In the genomic region with DNA sequence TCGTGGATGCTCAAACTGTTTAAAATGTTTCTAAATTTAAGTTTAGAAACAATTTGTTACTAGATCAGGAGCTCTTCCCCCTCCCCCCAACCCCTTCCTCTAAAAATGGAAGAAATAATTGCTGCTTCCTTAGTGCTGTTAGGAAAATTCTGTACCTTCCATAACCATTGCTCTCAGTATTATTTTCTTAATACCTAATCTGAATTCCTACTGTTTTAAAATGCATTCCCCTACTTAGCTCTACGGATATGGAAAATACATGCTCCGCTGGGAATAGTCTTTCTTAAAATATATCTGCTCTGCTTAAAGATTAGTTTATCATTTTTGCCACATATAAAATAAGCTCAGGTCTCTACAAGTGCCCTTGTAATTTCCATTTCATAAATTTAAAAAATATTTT, we compare ENCODE assay signal across 14 cellular contexts.
DNase-seq lines count a peak whose midpoint lies in the region; ATAC-seq, FAIRE-seq and TF ChIP-seq lines count a peak whose summit lies in the region.
"Had no signal": no experiment of that assay in that cellular context is flagged by ENCODE, and none has a peak within 500 bp of the region (broad histone marks: within the 10 kb centered on the region; RNA-seq: fewer than 3 reads in every experiment).

No MANE protein-coding gene starts in this region.

- H3K9me3 ChIP-seq in OCI-LY3 (ENCODE audit: insufficient read depth, low read length) (no peaks in the 10 kb centered on the region), endothelial cell of umbilical vein (replicated peaks; ENCODE audit: control insufficient read depth, insufficient read depth, low read length) (no peaks in the 10 kb centered on the region), neuron (ENCODE audit: low read length) (no peaks in the 10 kb centered on the region)
- H3K9me3 ChIP-seq: uterus had no signal

- H3K4me2 ChIP-seq in OCI-LY3 (ENCODE audit: low read length) (peak overlapping the region; percentile 89; the same call in 1 of the 2 replicates), endothelial cell of umbilical vein (ENCODE audit: insufficient read depth, low read length) (peak overlapping the region; percentile 75)

- H3K4me1 Mint-ChIP-seq in CD14-positive monocyte, result peaks cover 44% of the 10 kb centered on the region

- BruUV-seq in endothelial cell of umbilical vein (replicated peaks; lab: Mats Ljungman, UMichigan), result TSS peak; percentile 88

- H4K20me1 ChIP-seq in OCI-LY3 (ENCODE audit: insufficient read depth, low read length) (no peaks in the 10 kb centered on the region), endothelial cell of umbilical vein (replicated peaks; ENCODE audit: control insufficient read depth, extremely low read depth, insufficient read depth, low read length) (no peaks in the 10 kb centered on the region)

- ATAC-seq in GM21723 (IDR thresholded peaks at IDR 0.05; ENCODE audit: unreplicated experiment), result no peak
- ATAC-seq: T-helper 17 cell had no signal

- H3K4me3 ChIP-seq in OCI-LY3 (ENCODE audit: low read length) (peak overlapping the region; percentile 71; the same call in 1 of the 2 replicates), endothelial cell of umbilical vein (replicated peaks in 1 of 3; ENCODE audit: insufficient read depth in 1 of 3, low read depth in 1 of 3, low read length in 3 of 3) (no peak overlapping the region), neuron (ENCODE audit: low read length) (peak overlapping the region; percentile 31)

- dilution Hi-C loops in endothelial cell of umbilical vein (cut with MboI; ENCODE audit: extremely low pct_ligation_motif_present, low sequenced_read_pairs), result no loop called here

- H3K9me1 ChIP-seq in endothelial cell of umbilical vein (replicated peaks; ENCODE audit: control insufficient read depth, extremely low read depth, insufficient read depth, low read length), result no peaks in the 10 kb centered on the region

- H3K27me3 Mint-ChIP-seq in CD14-positive monocyte (ENCODE audit: low read depth in 3 of 3), result peaks cover 0 to 3% (median 0%) of the 10 kb centered on the region in 3 donors

- H3K27ac ChIP-seq in OCI-LY3 (ENCODE audit: low read length), result no peak overlapping the region
- H3K27ac ChIP-seq in endothelial cell of umbilical vein (ENCODE audit: insufficient read depth, low read depth, low read length), result peak overlapping the region; percentile 90

- H3K9me3 Mint-ChIP-seq in CD14-positive monocyte, result peaks cover 0 to 2% (median 0%) of the 10 kb centered on the region in 7 donors

- POLR2A ChIA-PET in endothelial cell of umbilical vein (lab: Charles Lee), result interaction anchor here (0.9 to 3.3 kb wide), 7 partner anchors 41 to 216 kb away, joined by 4 to 37 read pairs (median 6); partner anchors contain the start of gene TGIF1

- H3K4me3 Mint-ChIP-seq in CD14-positive monocyte, result no peak overlapping the region

- TF ChIP-seq POLR2A in endothelial cell of umbilical vein (IDR thresholded peaks at IDR 0.05; ENCODE audit: low read depth, low read length), result no peak

- H3K27ac Mint-ChIP-seq in CD14-positive monocyte, result peak overlapping the region in 6 of 7 donors; percentile 30 to 87 (median 72)
- H3K27ac Mint-ChIP-seq: T-helper 17 cell had no signal

- CTCF ChIA-PET in endothelial cell of umbilical vein (lab: Charles Lee), result interaction anchor here (1.0 to 5.6 kb wide), 32 partner anchors 11 to 742 kb away, joined by 3 to 154 read pairs (median 16); partner anchors contain the start of genes MYL12A and TGIF1

- intact Hi-C loops in CD14-positive monocyte (cut with micrococcal nuclease), result loop anchor here in 1 of 2 donors (5.0 kb wide), 1 partner anchor 388 kb away; no protein-coding TSS in a partner anchor
- intact Hi-C loops in endothelial cell of umbilical vein (cut with micrococcal nuclease), result no loop called here

- H2AFZ ChIP-seq in OCI-LY3 (ENCODE audit: low read depth, low read length), result no peak overlapping the region
- no peak overlapping the region for H2AFZ ChIP-seq in endothelial cell of umbilical vein (ENCODE audit: low read depth, low read length)
- H2AFZ ChIP-seq in neuron (ENCODE audit: low read depth, low read length), result no peak overlapping the region

- FAIRE-seq in endothelial cell of umbilical vein (lab: Jason Lieb, UNC), result no peak
- FAIRE-seq in RCC 7860 (lab: Jason Lieb, UNC), result no peak
- FAIRE-seq: H54 had no signal

- TF ChIP-seq CTCF in CD14-positive monocyte (IDR thresholded peaks at IDR 0.05) (peak; percentile 1), OCI-LY3 (IDR thresholded peaks at IDR 0.05; ENCODE audit: low read depth, low read length) (no peak), endothelial cell of umbilical vein (IDR thresholded peaks at IDR 0.05; ENCODE audit: extremely low read depth in 1 of 2, insufficient read depth in 1 of 2, low read depth in 1 of 2, low read length in 2 of 2) (no peak)

- H3K36me3 Mint-ChIP-seq in CD14-positive monocyte, result no peaks in the 10 kb centered on the region

- no peaks in the 10 kb centered on the region for H3K27me3 ChIP-seq in OCI-LY3 (ENCODE audit: low read depth, low read length)
- H3K27me3 ChIP-seq in endothelial cell of umbilical vein (ENCODE audit: control insufficient read depth in 2 of 2, insufficient read depth in 2 of 2, low read length in 2 of 2), result no peaks in the 10 kb centered on the region
- no peaks in the 10 kb centered on the region for H3K27me3 ChIP-seq in neuron (ENCODE audit: insufficient read depth, low read length)
- H3K27me3 ChIP-seq: uterus had no signal

- H3K36me3 ChIP-seq in OCI-LY3 (replicated peaks; ENCODE audit: low read depth, low read length) (no peaks in the 10 kb centered on the region), endothelial cell of umbilical vein (ENCODE audit: control insufficient read depth in 2 of 2, extremely low read depth in 1 of 2, insufficient read depth in 2 of 2, low read length in 2 of 2) (no peaks in the 10 kb centered on the region), neuron (ENCODE audit: insufficient read depth, low read length) (no peaks in the 10 kb centered on the region)
- H3K36me3 ChIP-seq: uterus had no signal

- H3K4me1 ChIP-seq in OCI-LY3 (ENCODE audit: low read length), result peaks cover 32% of the 10 kb centered on the region
- H3K4me1 ChIP-seq in endothelial cell of umbilical vein (ENCODE audit: control insufficient read depth, extremely low read depth, insufficient read depth, low read length), result peaks cover 20% of the 10 kb centered on the region
- peaks cover 19% of the 10 kb centered on the region for H3K4me1 ChIP-seq in neuron (ENCODE audit: insufficient read depth, low read length)
- H3K4me1 ChIP-seq: uterus had no signal

- DNase-seq in CD14-positive monocyte (ENCODE audit: low spot score), result no peak
- no peak for DNase-seq in endothelial cell of umbilical vein (ENCODE audit: low read depth, low spot score)
- no peak for DNase-seq in RCC 7860 (ENCODE audit: low spot score)
- no peak for DNase-seq in AG08395 (ENCODE audit: low spot score)
- no peak for DNase-seq in NCI-H510A treated with DMSO at 0.1 percent for 48 hours (lab: John Stamatoyannopoulos, UW)
- DNase-seq: activated naive CD4-positive, alpha-beta T cell treated with anti-CD3 and anti-CD28 coated beads, Interleukin-2, amount 50 U/mL, for 16 hours; NCI-H1694 treated with DMSO at 0.1 percent for 48 hours; stimulated activated CD4-positive, alpha-beta T cell treated with anti-CD3 and anti-CD28 coated beads, Interleukin-4, amount 100 ng/mL, for 24 hours; T-helper 17 cell had no signal

- H3K79me2 ChIP-seq in OCI-LY3 (ENCODE audit: low read length), result no peaks in the 10 kb centered on the region
- no peaks in the 10 kb centered on the region for H3K79me2 ChIP-seq in endothelial cell of umbilical vein (ENCODE audit: control insufficient read depth, insufficient read depth, low read length)

- no peak overlapping the region for H3K9ac ChIP-seq in OCI-LY3 (ENCODE audit: low read length)
- no peak overlapping the region for H3K9ac ChIP-seq in endothelial cell of umbilical vein (replicated peaks; ENCODE audit: extremely low read depth, insufficient read depth, low read length)

TF ChIP-seq in endothelial cell of umbilical vein, 7 proteins besides CTCF, POLR2A, EP300 and RAD21:
- TF ChIP-seq JUN (IDR thresholded peaks at IDR 0.05; ENCODE audit: borderline replicate concordance, insufficient read depth, insufficient read length, low read depth) (no peak), POLR2AphosphoS5 (IDR thresholded peaks at IDR 0.05; ENCODE audit: insufficient read depth, low read depth, low read length) (no peak), EZH2 (IDR thresholded peaks at IDR 0.05; ENCODE audit: borderline replicate concordance, low read depth, low read length, severe bottlenecking) (no peak), FOS (IDR thresholded peaks at IDR 0.05; ENCODE audit: borderline replicate concordance, insufficient read depth, low read length) (no peak), MYC (IDR thresholded peaks at IDR 0.05; ENCODE audit: low read depth, low read length) (no peak), MAX (IDR thresholded peaks at IDR 0.05; ENCODE audit: insufficient read depth, insufficient read length) (no peak), GATA2 (IDR thresholded peaks at IDR 0.05; ENCODE audit: insufficient read depth, insufficient read length, low read depth, low read length) (no peak)

Comparison
In these comparisons a context has a peak if more than half of its experiments do, and no peak if none do; other contexts are left out.
1. H3K4me3 ChIP-seq: peak in OCI-LY3 (single experiment) and neuron (single experiment); none in endothelial cell of umbilical vein (0 of 3).